In genomic region chr10:58373446-58373834, GRCh38 we compare ENCODE assay signal across 1 cellular context.
TF ChIP-seq lines count a peak whose summit lies in the region.

No MANE protein-coding gene starts in this region.

TF ChIP-seq in SK-N-SH, 30 proteins besides CTCF, POLR2A, EP300 and RAD21 (continued from another document):
- TF ChIP-seq REST (IDR thresholded peaks at IDR 0.05; ENCODE audit: low read depth, low read length) (no peak), SIN3A (IDR thresholded peaks at IDR 0.05; ENCODE audit: borderline replicate concordance, low read depth, low read length) (no peak), CHD2 (IDR thresholded peaks at IDR 0.05; ENCODE audit: low read length, partially characterized antibody) (no peak), TEAD4 (IDR thresholded peaks at IDR 0.05; ENCODE audit: borderline replicate concordance, insufficient read depth) (no peak), GATA2 (CRISPR knock-in tag; IDR thresholded peaks at IDR 0.05) (no peak), TCF12 (IDR thresholded peaks at IDR 0.05) (no peak), FOXJ3 (CRISPR knock-in tag; IDR thresholded peaks at IDR 0.05) (no peak)
